In genomic region chr19:35266149-35266903, GRCh38 we compare ENCODE assay signal across 8 cellular contexts. TPM values are rescaled to one million over a fixed set of nuclear protein-coding genes. Genes with fewer than 3 reads are reported as not detected.
DNase-seq lines count a peak whose midpoint lies in the region; ATAC-seq and TF ChIP-seq lines count a peak whose summit lies in the region.

No MANE protein-coding gene starts in this region.

- peaks cover 13% of the 10 kb centered on the region for H3K36me3 ChIP-seq in right atrium auricular region

- H3K4me1 ChIP-seq in right atrium auricular region = peaks cover 0 to 51% of the 10 kb centered on the region in 2 donors

- H3K4me1 Mint-ChIP-seq in activated T-helper 17 cell treated with anti-CD3 and anti-CD28 coated beads, Interleukin-2, amount 50 U/mL, for 72 hours = no peaks in the 10 kb centered on the region
- H3K4me1 Mint-ChIP-seq in stimulated activated effector memory CD8-positive, alpha-beta T cell treated with anti-CD3 and anti-CD28 coated beads, Interleukin-12 subunit alpha, Interleukin-12 subunit beta, amount 100 ng/mL, for 72 hours = peaks cover 35% of the 10 kb centered on the region

- H3K36me3 Mint-ChIP-seq in activated T-helper 17 cell treated with anti-CD3 and anti-CD28 coated beads, Interleukin-2, amount 50 U/mL, for 72 hours (ENCODE audit: low read depth) = peaks cover 55% of the 10 kb centered on the region
- peaks cover 48% of the 10 kb centered on the region for H3K36me3 Mint-ChIP-seq in stimulated activated effector memory CD8-positive, alpha-beta T cell treated with anti-CD3 and anti-CD28 coated beads, Interleukin-12 subunit alpha, Interleukin-12 subunit beta, amount 100 ng/mL, for 72 hours

- H3K9me3 ChIP-seq in right atrium auricular region = no peaks in the 10 kb centered on the region

- TF ChIP-seq CTCF in HFF-Myc (IDR thresholded peaks at IDR 0.05; ENCODE audit: low read depth, low read length, missing control alignments) (no peak), right atrium auricular region (IDR thresholded peaks at IDR 0.05) (no peak)

- no peaks in the 10 kb centered on the region for H3K9me3 Mint-ChIP-seq in activated T-helper 17 cell treated with anti-CD3 and anti-CD28 coated beads, Interleukin-2, amount 50 U/mL, for 72 hours
- no peaks in the 10 kb centered on the region for H3K9me3 Mint-ChIP-seq in stimulated activated effector memory CD8-positive, alpha-beta T cell treated with anti-CD3 and anti-CD28 coated beads, Interleukin-12 subunit alpha, Interleukin-12 subunit beta, amount 100 ng/mL, for 72 hours

- DNase-seq in HFF-Myc (ENCODE audit: extremely low read depth, low read depth) (no peak), right atrium auricular region (ENCODE audit: low spot score) (no peak), T1000 (lab: John Stamatoyannopoulos, UW) (no peak), DMS53 (lab: John Stamatoyannopoulos, UW) (no peak), NCI-H510A treated with DMSO at 0.1 percent for 48 hours (lab: John Stamatoyannopoulos, UW) (no peak), HuH-7.5 (ENCODE audit: low spot score) (no peak)
- DNase-seq in stimulated activated effector memory CD8-positive, alpha-beta T cell treated with anti-CD3 and anti-CD28 coated beads, Interleukin-12 subunit alpha, Interleukin-12 subunit beta, amount 100 ng/mL, for 72 hours (ENCODE audit: low spot score in 2 of 2) = no peak

- H3K27ac Mint-ChIP-seq in activated T-helper 17 cell treated with anti-CD3 and anti-CD28 coated beads, Interleukin-2, amount 50 U/mL, for 72 hours = peak overlapping the region; percentile 76
- H3K27ac Mint-ChIP-seq in stimulated activated effector memory CD8-positive, alpha-beta T cell treated with anti-CD3 and anti-CD28 coated beads, Interleukin-12 subunit alpha, Interleukin-12 subunit beta, amount 100 ng/mL, for 72 hours = peak overlapping the region; percentile 98

- H3K27ac ChIP-seq in right atrium auricular region = peak overlapping the region; percentile 97 to 100

- ATAC-seq in activated T-helper 17 cell treated with anti-CD3 and anti-CD28 coated beads, Interleukin-2, amount 50 U/mL, for 72 hours (replicated peaks) = no peak
- no peak for ATAC-seq in stimulated activated effector memory CD8-positive, alpha-beta T cell treated with anti-CD3 and anti-CD28 coated beads, Interleukin-12 subunit alpha, Interleukin-12 subunit beta, amount 100 ng/mL, for 72 hours

- no peaks in the 10 kb centered on the region for H3K27me3 ChIP-seq in right atrium auricular region

- no peaks in the 10 kb centered on the region for H3K27me3 Mint-ChIP-seq in activated T-helper 17 cell treated with anti-CD3 and anti-CD28 coated beads, Interleukin-2, amount 50 U/mL, for 72 hours

- H3K4me3 ChIP-seq in HFF-Myc (replicated peaks; ENCODE audit: low read depth, low read length) = peak overlapping the region; percentile 81
- H3K4me3 ChIP-seq in right atrium auricular region = peak overlapping the region in 1 of 2 donors; percentile 75

- peak overlapping the region; percentile 88 for H3K4me3 Mint-ChIP-seq in activated T-helper 17 cell treated with anti-CD3 and anti-CD28 coated beads, Interleukin-2, amount 50 U/mL, for 72 hours
- peak overlapping the region; percentile 91 for H3K4me3 Mint-ChIP-seq in stimulated activated effector memory CD8-positive, alpha-beta T cell treated with anti-CD3 and anti-CD28 coated beads, Interleukin-12 subunit alpha, Interleukin-12 subunit beta, amount 100 ng/mL, for 72 hours

RNA-seq across cellular contexts. Expression of gene USF2, which starts 2.4 kb away (rescaled TPM):
- total RNA-seq in activated T-helper 17 cell treated with anti-CD3 and anti-CD28 coated beads, Interleukin-2, amount 50 U/mL, for 72 hours = 100 to 1,000 TPM; 109 to 121 TPM
- total RNA-seq in right atrium auricular region = 100 to 1,000 TPM; 130 to 180 TPM

RNA-seq across cellular contexts. Expression of gene HAMP, which starts 16.0 kb away (rescaled TPM):
- under 1 TPM; 0.11 to 0.22 TPM for total RNA-seq in activated T-helper 17 cell treated with anti-CD3 and anti-CD28 coated beads, Interleukin-2, amount 50 U/mL, for 72 hours
- total RNA-seq in right atrium auricular region = 100 to 1,000 TPM in 1 of 2 donors, not detected in 1; 146 TPM

RNA-seq across cellular contexts. Expression of gene LSR, which starts 17.5 kb away (rescaled TPM):
- 10 to 100 TPM; 19.1 to 38.0 TPM for total RNA-seq in activated T-helper 17 cell treated with anti-CD3 and anti-CD28 coated beads, Interleukin-2, amount 50 U/mL, for 72 hours
- 10 to 100 TPM in 1 of 2 donors, 1 to 10 TPM in 1; 7.6 to 20.1 TPM for total RNA-seq in right atrium auricular region

RNA-seq across cellular contexts. Expression of gene MAG, which starts 25.6 kb away (rescaled TPM):
- under 1 TPM; 0.24 to 0.50 TPM for total RNA-seq in activated T-helper 17 cell treated with anti-CD3 and anti-CD28 coated beads, Interleukin-2, amount 50 U/mL, for 72 hours
- not detected for total RNA-seq in right atrium auricular region

RNA-seq across cellular contexts. Expression of gene FAM187B, which starts 37.8 kb away (rescaled TPM):
- under 1 TPM in 1 of 2 donors, not detected in 1; 0.58 TPM for total RNA-seq in activated T-helper 17 cell treated with anti-CD3 and anti-CD28 coated beads, Interleukin-2, amount 50 U/mL, for 72 hours
- not detected for total RNA-seq in right atrium auricular region
